Comparison of ENCODE assay signal across 11 cellular contexts in the genomic region with DNA sequence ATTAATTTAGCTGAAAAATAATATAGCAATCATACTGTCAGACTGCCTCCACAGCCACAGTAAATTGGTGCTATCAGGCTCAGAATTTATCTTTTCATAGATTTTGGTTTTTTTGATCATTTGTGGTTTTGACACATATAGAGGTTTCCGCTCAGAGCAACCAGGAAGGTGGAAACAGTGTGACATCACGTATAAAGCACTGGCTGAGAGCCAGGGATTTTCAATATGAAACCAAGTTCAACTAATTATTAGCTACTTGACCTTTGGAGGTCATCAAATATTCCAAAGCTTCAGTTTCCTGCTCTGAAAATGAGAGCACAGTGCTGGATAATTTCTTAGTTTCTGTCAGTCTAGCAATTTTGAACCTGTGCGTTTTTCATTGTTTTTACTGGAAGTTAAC.
A peak's percentile ranks its signal among the peaks of the same experiment; 100 is the strongest.
DNase-seq lines count a peak whose midpoint lies in the region; ATAC-seq lines count a peak whose summit lies in the region.
"Had no signal": no experiment of that assay in that cellular context is flagged by ENCODE, and none has a peak within 500 bp of the region (broad histone marks: within the 10 kb centered on the region; RNA-seq: fewer than 3 reads in every experiment).

No MANE protein-coding gene starts in this region.

- ATAC-seq in GM18858 (IDR thresholded peaks at IDR 0.05; ENCODE audit: unreplicated experiment) = no peak
- no peak for ATAC-seq in GM18907 (IDR thresholded peaks at IDR 0.05; ENCODE audit: unreplicated experiment)

- peak; percentile 6 for DNase-seq in NCI-H146 (lab: John Stamatoyannopoulos, UW)
- DNase-seq in NCI-H146 treated with DMSO at 0.1 percent for 48 hours (lab: John Stamatoyannopoulos, UW; ENCODE audit: unreplicated experiment) = no peak
- peak; percentile 47 for DNase-seq in activated CD4-positive, alpha-beta T cell treated with anti-CD3 and anti-CD28 coated beads, Interleukin-2, amount 50 U/mL, for 1 hour
- peak; percentile 44 for DNase-seq in effector CD4-positive, alpha-beta T cell
- peak; percentile 25 for DNase-seq in stimulated activated CD8-positive, alpha-beta memory T cell treated with anti-CD3 and anti-CD28 coated beads, Interleukin-15, amount 100 ng/mL, for 1 hour (ENCODE audit: low read depth)
- no peak for DNase-seq in DMS153 (lab: John Stamatoyannopoulos, UW)
- DNase-seq: 8988T, glutamatergic neuron, NCI-H1694 treated with DMSO at 0.1 percent for 48 hours had no signal

Comparison
In these comparisons a context has a peak if more than half of its experiments do, and no peak if none do; other contexts are left out.
1. DNase-seq: peak in NCI-H146 (single experiment), activated CD4-positive, alpha-beta T cell treated with anti-CD3 and anti-CD28 coated beads, Interleukin-2, amount 50 U/mL, for 1 hour (single experiment), effector CD4-positive, alpha-beta T cell (single experiment) and stimulated activated CD8-positive, alpha-beta memory T cell treated with anti-CD3 and anti-CD28 coated beads, Interleukin-15, amount 100 ng/mL, for 1 hour (single experiment); none in NCI-H146 treated with DMSO at 0.1 percent for 48 hours (single experiment) and DMS153 (single experiment).